In genomic region chrX:78333521-78333920, GRCh38 we compare ENCODE assay signal across 10 cellular contexts. TPM values are rescaled to one million over a fixed set of nuclear protein-coding genes. Genes with fewer than 3 reads are reported as not detected.
DNase-seq lines count a peak whose midpoint lies in the region; ATAC-seq and TF ChIP-seq lines count a peak whose summit lies in the region.
"Had no signal": no experiment of that assay in that cellular context is flagged by ENCODE, and none has a peak within 500 bp of the region (broad histone marks: within the 10 kb centered on the region; RNA-seq: fewer than 3 reads in every experiment).

No MANE protein-coding gene starts in this region.

- H3K4me1 Mint-ChIP-seq in activated T-helper 1 cell treated with anti-CD3 and anti-CD28 coated beads, Interleukin-12 subunit alpha, Interleukin-12 subunit beta, Interleukin-2, Interleukin-4 antibody, amounts not matched to agents 30 ng/mL and 10 ng/mL and 1 ng/mL, durations not matched to agents 14 hours and 24 hours and 36 hours (ENCODE audit: low read depth): peaks cover 73% of the 10 kb centered on the region
- H3K4me1 Mint-ChIP-seq in Calu3 (ENCODE audit: low read depth, unreplicated experiment): no peaks in the 10 kb centered on the region

- peaks cover 20% of the 10 kb centered on the region for H3K36me3 Mint-ChIP-seq in activated T-helper 1 cell treated with anti-CD3 and anti-CD28 coated beads, Interleukin-12 subunit alpha, Interleukin-12 subunit beta, Interleukin-2, Interleukin-4 antibody, amounts not matched to agents 30 ng/mL and 10 ng/mL and 1 ng/mL, durations not matched to agents 14 hours and 24 hours and 36 hours (ENCODE audit: low read depth)
- H3K36me3 Mint-ChIP-seq in Calu3 (ENCODE audit: insufficient read depth, unreplicated experiment): no peaks in the 10 kb centered on the region

- peak overlapping the region; percentile 31 for H3K4me2 ChIP-seq in BLaER1

- TF ChIP-seq POLR2A in testis (IDR thresholded peaks at IDR 0.05): no peak

- no peaks in the 10 kb centered on the region for H4K20me1 ChIP-seq in BLaER1

- H3K4me3 ChIP-seq in BLaER1 (no peak overlapping the region), testis (no peak overlapping the region)

- TF ChIP-seq CTCF in testis (IDR thresholded peaks at IDR 0.05): no peak
- no peak for TF ChIP-seq CTCF in Calu3 (IDR thresholded peaks at IDR 0.05; ENCODE audit: unreplicated experiment)

- peak overlapping the region; percentile 93 for H3K27ac Mint-ChIP-seq in activated T-helper 1 cell treated with anti-CD3 and anti-CD28 coated beads, Interleukin-12 subunit alpha, Interleukin-12 subunit beta, Interleukin-2, Interleukin-4 antibody, amounts not matched to agents 30 ng/mL and 10 ng/mL and 1 ng/mL, durations not matched to agents 14 hours and 24 hours and 36 hours
- no peak overlapping the region for H3K27ac Mint-ChIP-seq in Calu3 (ENCODE audit: unreplicated experiment)

- H3K27me3 Mint-ChIP-seq in activated T-helper 1 cell treated with anti-CD3 and anti-CD28 coated beads, Interleukin-12 subunit alpha, Interleukin-12 subunit beta, Interleukin-2, Interleukin-4 antibody, amounts not matched to agents 30 ng/mL and 10 ng/mL and 1 ng/mL, durations not matched to agents 14 hours and 24 hours and 36 hours (ENCODE audit: insufficient read depth): no peaks in the 10 kb centered on the region
- H3K27me3 Mint-ChIP-seq in Calu3 (ENCODE audit: unreplicated experiment): no peaks in the 10 kb centered on the region

- ATAC-seq in GM18867 (IDR thresholded peaks at IDR 0.05; ENCODE audit: unreplicated experiment) (peak; percentile 66), HG02938 (IDR thresholded peaks at IDR 0.05; ENCODE audit: unreplicated experiment) (peak; percentile 62)

- peak overlapping the region; percentile 53 for H3K4me3 Mint-ChIP-seq in activated T-helper 1 cell treated with anti-CD3 and anti-CD28 coated beads, Interleukin-12 subunit alpha, Interleukin-12 subunit beta, Interleukin-2, Interleukin-4 antibody, amounts not matched to agents 30 ng/mL and 10 ng/mL and 1 ng/mL, durations not matched to agents 14 hours and 24 hours and 36 hours
- no peak overlapping the region for H3K4me3 Mint-ChIP-seq in Calu3 (ENCODE audit: low read depth, unreplicated experiment)

- H3K4me1 ChIP-seq in BLaER1: peaks cover 36% of the 10 kb centered on the region
- H3K4me1 ChIP-seq in testis: no peaks in the 10 kb centered on the region

- H3K9me3 ChIP-seq in BLaER1: no peaks in the 10 kb centered on the region
- H3K9me3 ChIP-seq in testis: no peaks in the 10 kb centered on the region

- H3K27ac ChIP-seq in BLaER1 (no peak overlapping the region), testis (no peak overlapping the region)

- intact Hi-C loops in activated T-helper 1 cell treated with anti-CD3 and anti-CD28 coated beads, Interleukin-12 subunit alpha, Interleukin-12 subunit beta, Interleukin-2, Interleukin-4 antibody, amounts not matched to agents 30 ng/mL and 10 ng/mL and 1 ng/mL, durations not matched to agents 14 hours and 24 hours and 36 hours (cut with micrococcal nuclease): loop anchor here (1.0 to 10.0 kb wide), 7 partner anchors 43 to 1034 kb away; partner anchors contain the start of genes COX7B, ITM2A, MAGT1 and TAF9B
- intact Hi-C loops in testis (cut with DNase I; ENCODE audit: low total_unique reads) (no loop called here), Calu3 (cut with micrococcal nuclease; ENCODE audit: unreplicated experiment) (no loop called here), posterior cingulate gyrus (cut with DNase I) (no loop called here)

- H3K9ac ChIP-seq in BLaER1: no peak overlapping the region

- peaks cover 11% of the 10 kb centered on the region for H3K9me3 Mint-ChIP-seq in activated T-helper 1 cell treated with anti-CD3 and anti-CD28 coated beads, Interleukin-12 subunit alpha, Interleukin-12 subunit beta, Interleukin-2, Interleukin-4 antibody, amounts not matched to agents 30 ng/mL and 10 ng/mL and 1 ng/mL, durations not matched to agents 14 hours and 24 hours and 36 hours
- no peaks in the 10 kb centered on the region for H3K9me3 Mint-ChIP-seq in Calu3 (ENCODE audit: low read depth, unreplicated experiment)

- H3K27me3 ChIP-seq in BLaER1 (peaks cover 55% of the 10 kb centered on the region), testis (no peaks in the 10 kb centered on the region)

- DNase-seq in activated T-helper 1 cell treated with anti-CD3 and anti-CD28 coated beads, Interleukin-12 subunit alpha, Interleukin-12 subunit beta, Interleukin-2, Interleukin-4 antibody, amounts not matched to agents 30 ng/mL and 10 ng/mL and 1 ng/mL, durations not matched to agents 14 hours and 24 hours and 36 hours (ENCODE audit: low spot score): peak; percentile 33
- DNase-seq in testis (no peak), Calu3 (no peak), posterior cingulate gyrus (no peak), NCI-H146 (lab: John Stamatoyannopoulos, UW) (no peak)

- CTCF ChIA-PET in Calu3 (lab: Charles Lee): interaction anchor here (0.6 kb wide), 1 partner anchor 220 kb away, joined by 3 read pairs; no protein-coding TSS in a partner anchor

- no TSS peak for BruUV-seq in Calu3 (replicated peaks; lab: Mats Ljungman, UMichigan)

- H3K36me3 ChIP-seq in BLaER1 (no peaks in the 10 kb centered on the region), testis (ENCODE audit: low read depth, missing control alignments) (no peaks in the 10 kb centered on the region)

RNA-seq across cellular contexts. Expression of gene CYSLTR1, which starts 6.1 kb away (rescaled TPM):
- 13.9 and 14.2 TPM in 2 replicates for total RNA-seq in activated T-helper 1 cell treated with anti-CD3 and anti-CD28 coated beads, Interleukin-12 subunit alpha, Interleukin-12 subunit beta, Interleukin-2, Interleukin-4 antibody, amounts not matched to agents 30 ng/mL and 10 ng/mL and 1 ng/mL, durations not matched to agents 14 hours and 24 hours and 36 hours
- total RNA-seq in testis: under 1 TPM; 0.16 to 0.19 TPM
- polyA plus RNA-seq in testis (ENCODE audit: insufficient read depth, low read depth, low replicate concordance): 0.57 TPM
- not detected in 2 replicates for total RNA-seq in Calu3 (2022)
- total RNA-seq: epithelial cell of proximal tubule, G401 had no signal

Comparison
In these comparisons a context has a peak if more than half of its experiments do, and no peak if none do; other contexts are left out.
1. RNA of gene CYSLTR1, which starts 6.1 kb away (total RNA-seq): 13.9 to 14.2 TPM in activated T-helper 1 cell treated with anti-CD3 and anti-CD28 coated beads, Interleukin-12 subunit alpha, Interleukin-12 subunit beta, Interleukin-2, Interleukin-4 antibody, amounts not matched to agents 30 ng/mL and 10 ng/mL and 1 ng/mL, durations not matched to agents 14 hours and 24 hours and 36 hours; 0.16 to 0.19 TPM in testis and not detected in Calu3; every median in the first group is over 10 times any median in the second.